ENCODE assay signal across 36 cellular contexts in genomic region chr15:75174736-75175135, GRCh38.
"Had no signal": no experiment of that assay in that cellular context is flagged by ENCODE, and none has a peak within 500 bp of the region (broad histone marks: within the 10 kb centered on the region; RNA-seq: fewer than 3 reads in every experiment).

No MANE protein-coding gene starts in this region.

- DNase-seq: activated B cell treated with CpG ODN at 0.5 μM for 24 hours; activated CD4-positive, alpha-beta memory T cell treated with anti-CD3 and anti-CD28 coated beads, Interleukin-2, amount 10 ng/mL, durations not matched to agents 7 days and 5 days; activated CD4-positive, alpha-beta T cell treated with anti-CD3 and anti-CD28 coated beads for 48 hours; activated CD4-positive, CD25-positive, alpha-beta regulatory T cell treated with anti-CD3 and anti-CD28 coated beads, Interleukin-2, amount 50 U/mL, for 72 hours; activated CD8-positive, alpha-beta memory T cell treated with anti-CD3 and anti-CD28 coated beads for 24 hours; activated CD8-positive, alpha-beta memory T cell treated with anti-CD3 and anti-CD28 coated beads, Interleukin-2, amount 10 ng/mL, durations not matched to agents 7 days and 5 days; activated CD8-positive, alpha-beta memory T cell treated with anti-CD3 and anti-CD28 coated beads, Interleukin-2, amount 50 U/mL, for 48 hours; activated effector memory CD4-positive, alpha-beta T cell treated with Interleukin-2 at 50 U/mL for 16 hours; activated naive CD4-positive, alpha-beta T cell treated with anti-CD3 and anti-CD28 coated beads, Interleukin-2, amount 10 ng/mL, durations not matched to agents 7 days and 5 days; activated naive CD8-positive, alpha-beta T cell treated with anti-CD3 and anti-CD28 coated beads, Interleukin-2, amount 50 U/mL, for 24 hours; activated T-cell treated with anti-CD3 and anti-CD28 coated beads, Interleukin-2, amount 50 U/mL, for 48 hours; brain microvascular endothelial cell; Kasumi-1; KG1; MM.1S; MV-4-11; NCI-H1092; NCI-H1436 treated with DMSO at 0.1 percent for 48 hours; NCI-H1694 treated with DMSO at 0.1 percent for 48 hours; NCI-H2029; NCI-H345; NCI-H510A; NCI-H526; NCI-H748 treated with DMSO at 0.1 percent for 48 hours; NK-92 treated with Interleukin-12 subunit alpha and Interleukin-12 subunit beta, amount 100 ng/mL, for 24 hours; PC-9; Right ventricle myocardium superior; SW 1271; T-helper 1 cell; T-helper 2 cell; T-helper 9 cell had no signal

- H3K36me3 ChIP-seq: brain microvascular endothelial cell, cardiac muscle cell had no signal

- H3K27me3 ChIP-seq: brain microvascular endothelial cell, cardiac muscle cell had no signal

- ATAC-seq: activated CD8-positive, alpha-beta memory T cell treated with anti-CD3 and anti-CD28 coated beads, Interleukin-2, amount 10 ng/mL, durations not matched to agents 7 days and 5 days; activated naive CD8-positive, alpha-beta T cell treated with anti-CD3 and anti-CD28 coated beads, Interleukin-2, amount 50 U/mL, for 24 hours had no signal

- H3K36me3 Mint-ChIP-seq: activated naive CD4-positive, alpha-beta T cell treated with anti-CD3 and anti-CD28 coated beads, Interleukin-2, amount 10 ng/mL, durations not matched to agents 7 days and 5 days had no signal

- H3K4me3 ChIP-seq: cardiac muscle cell, PC-9 had no signal

- H2AFZ ChIP-seq: PC-9 had no signal

- H3K27ac Mint-ChIP-seq: activated B cell treated with CpG ODN at 0.5 μM for 24 hours; activated CD4-positive, alpha-beta memory T cell treated with anti-CD3 and anti-CD28 coated beads, Interleukin-2, amount 10 ng/mL, durations not matched to agents 7 days and 5 days; activated CD8-positive, alpha-beta memory T cell treated with anti-CD3 and anti-CD28 coated beads, Interleukin-2, amount 10 ng/mL, durations not matched to agents 7 days and 5 days; activated naive CD4-positive, alpha-beta T cell treated with anti-CD3 and anti-CD28 coated beads, Interleukin-2, amount 10 ng/mL, durations not matched to agents 7 days and 5 days; activated naive CD8-positive, alpha-beta T cell; activated naive CD8-positive, alpha-beta T cell treated with anti-CD3 and anti-CD28 coated beads, Interleukin-2, amount 50 U/mL, for 24 hours had no signal

- H3K4me3 Mint-ChIP-seq: activated B cell treated with CpG ODN at 0.5 μM for 24 hours; activated CD4-positive, alpha-beta memory T cell treated with anti-CD3 and anti-CD28 coated beads, Interleukin-2, amount 10 ng/mL, durations not matched to agents 7 days and 5 days; activated CD8-positive, alpha-beta memory T cell treated with anti-CD3 and anti-CD28 coated beads, Interleukin-2, amount 10 ng/mL, durations not matched to agents 7 days and 5 days; activated naive CD4-positive, alpha-beta T cell treated with anti-CD3 and anti-CD28 coated beads, Interleukin-2, amount 10 ng/mL, durations not matched to agents 7 days and 5 days; activated naive CD8-positive, alpha-beta T cell; activated naive CD8-positive, alpha-beta T cell treated with anti-CD3 and anti-CD28 coated beads, Interleukin-2, amount 50 U/mL, for 24 hours; central memory CD8-positive, alpha-beta T cell had no signal

- H3K27ac ChIP-seq: brain microvascular endothelial cell, cardiac muscle cell, RWPE1, VCaP had no signal

- H3K9me3 Mint-ChIP-seq: activated B cell treated with CpG ODN at 0.5 μM for 24 hours; activated naive CD8-positive, alpha-beta T cell treated with anti-CD3 and anti-CD28 coated beads, Interleukin-2, amount 50 U/mL, for 24 hours; central memory CD8-positive, alpha-beta T cell had no signal
